8 cellular contexts compared by ENCODE assay signal in genomic region chr7:148575640-148576411, GRCh38. TPM values are rescaled to one million over a fixed set of nuclear protein-coding genes. Genes with fewer than 3 reads are reported as not detected.
A peak's percentile ranks its signal among the peaks of the same experiment; 100 is the strongest.
DNase-seq lines count a peak whose midpoint lies in the region; ATAC-seq and TF ChIP-seq lines count a peak whose summit lies in the region.

No MANE protein-coding gene starts in this region.

- WGBS in endodermal cell (ENCODE audit: insufficient coverage in 1 of 2, insufficient read length in 1 of 2), 2 experiments: 50 to 53% methylated on average over 6 to 8 of the region's 8 CpGs

- ATAC-seq in GM19324 (IDR thresholded peaks at IDR 0.05; ENCODE audit: low FRiP score, unreplicated experiment): peak; percentile 65
- ATAC-seq in HG03520 (IDR thresholded peaks at IDR 0.05; ENCODE audit: unreplicated experiment): peak; percentile 87
- peak; percentile 41 to 72 for ATAC-seq in naive B cell (ENCODE audit: low read depth in 2 of 2)
- peak; percentile 81 for ATAC-seq in stimulated activated effector memory CD8-positive, alpha-beta T cell treated with anti-CD3 and anti-CD28 coated beads, Interleukin-12 subunit alpha, Interleukin-12 subunit beta, amount 100 ng/mL, for 72 hours

- TF ChIP-seq CTCF in CD14-positive monocyte (IDR thresholded peaks at IDR 0.05) (peak; percentile 89), endodermal cell (conservative IDR thresholded peaks at IDR 0.05) (peak; percentile 91)

- H3K27me3 Mint-ChIP-seq in CD14-positive monocyte (ENCODE audit: low read depth in 3 of 3) (peaks cover 0 to 2% (median 0%) of the 10 kb centered on the region in 3 donors), endodermal cell (ENCODE audit: insufficient read depth) (peaks cover 12% of the 10 kb centered on the region), naive B cell (peaks cover 0 to 5% (median 0%) of the 10 kb centered on the region in 3 donors)

- H3K36me3 Mint-ChIP-seq in CD14-positive monocyte (peaks cover 0 to under 1% of the 10 kb centered on the region in 2 donors), endodermal cell (ENCODE audit: low read depth) (no peaks in the 10 kb centered on the region), naive B cell (no peaks in the 10 kb centered on the region)
- no peaks in the 10 kb centered on the region for H3K36me3 Mint-ChIP-seq in stimulated activated effector memory CD8-positive, alpha-beta T cell treated with anti-CD3 and anti-CD28 coated beads, Interleukin-12 subunit alpha, Interleukin-12 subunit beta, amount 100 ng/mL, for 72 hours

- H3K27ac ChIP-seq in endodermal cell (ENCODE audit: low read depth, low read length): no peak overlapping the region

- H3K4me1 Mint-ChIP-seq in CD14-positive monocyte (peaks cover 16% of the 10 kb centered on the region), endodermal cell (no peaks in the 10 kb centered on the region), naive B cell (no peaks in the 10 kb centered on the region)
- H3K4me1 Mint-ChIP-seq in stimulated activated effector memory CD8-positive, alpha-beta T cell treated with anti-CD3 and anti-CD28 coated beads, Interleukin-12 subunit alpha, Interleukin-12 subunit beta, amount 100 ng/mL, for 72 hours: no peaks in the 10 kb centered on the region

- DNase-seq in CD14-positive monocyte (ENCODE audit: low spot score) (peak; percentile 53), NCI-H774 (lab: John Stamatoyannopoulos, UW) (peak; percentile 54), endodermal cell (peak; percentile 93), naive B cell (peak; percentile 53)
- DNase-seq in activated CD8-positive, alpha-beta memory T cell treated with anti-CD3 and anti-CD28 coated beads for 24 hours: peak; percentile 90
- peak; percentile 55 to 85 for DNase-seq in stimulated activated effector memory CD8-positive, alpha-beta T cell treated with anti-CD3 and anti-CD28 coated beads, Interleukin-12 subunit alpha, Interleukin-12 subunit beta, amount 100 ng/mL, for 72 hours (ENCODE audit: low spot score in 2 of 2)

- no peak overlapping the region for H3K4me3 ChIP-seq in endodermal cell (ENCODE audit: low read length)

- H3K9me3 Mint-ChIP-seq in CD14-positive monocyte: peaks cover 0 to 2% (median 1%) of the 10 kb centered on the region in 7 donors
- peaks cover 2% of the 10 kb centered on the region for H3K9me3 Mint-ChIP-seq in endodermal cell
- peaks cover 0 to 2% (median 0%) of the 10 kb centered on the region in 7 donors for H3K9me3 Mint-ChIP-seq in naive B cell
- H3K9me3 Mint-ChIP-seq in stimulated activated effector memory CD8-positive, alpha-beta T cell treated with anti-CD3 and anti-CD28 coated beads, Interleukin-12 subunit alpha, Interleukin-12 subunit beta, amount 100 ng/mL, for 72 hours: no peaks in the 10 kb centered on the region

- no peaks in the 10 kb centered on the region for H3K36me3 ChIP-seq in endodermal cell (ENCODE audit: control insufficient read depth, insufficient read depth, low read length)

- peaks cover 13% of the 10 kb centered on the region for H3K27me3 ChIP-seq in endodermal cell (ENCODE audit: control insufficient read depth, insufficient read depth, low read length, poor library complexity, severe bottlenecking)

- H3K4me1 ChIP-seq in endodermal cell (ENCODE audit: control insufficient read depth, insufficient read depth, low read length): no peaks in the 10 kb centered on the region

- intact Hi-C loops in CD14-positive monocyte (cut with micrococcal nuclease): no loop called here

- H3K4me3 Mint-ChIP-seq in CD14-positive monocyte (no peak overlapping the region), endodermal cell (no peak overlapping the region), naive B cell (no peak overlapping the region)
- H3K4me3 Mint-ChIP-seq in stimulated activated effector memory CD8-positive, alpha-beta T cell treated with anti-CD3 and anti-CD28 coated beads, Interleukin-12 subunit alpha, Interleukin-12 subunit beta, amount 100 ng/mL, for 72 hours: no peak overlapping the region

- no peak overlapping the region for H3K9ac ChIP-seq in endodermal cell (ENCODE audit: extremely low read depth, low read length, poor library complexity, severe bottlenecking)

- H3K27ac Mint-ChIP-seq in CD14-positive monocyte: peak overlapping the region in 3 of 7 donors; percentile 15 to 64 (median 26)
- H3K27ac Mint-ChIP-seq in endodermal cell: no peak overlapping the region
- no peak overlapping the region for H3K27ac Mint-ChIP-seq in naive B cell
- H3K27ac Mint-ChIP-seq in stimulated activated effector memory CD8-positive, alpha-beta T cell treated with anti-CD3 and anti-CD28 coated beads, Interleukin-12 subunit alpha, Interleukin-12 subunit beta, amount 100 ng/mL, for 72 hours: peak overlapping the region; percentile 54

- H3K9me3 ChIP-seq in endodermal cell (ENCODE audit: control insufficient read depth, low read length): no peaks in the 10 kb centered on the region

RNA-seq across cellular contexts. Expression of gene C7orf33, which starts 14.7 kb away (rescaled TPM):
- polyA plus RNA-seq in CD14-positive monocyte (not detected), naive B cell (ENCODE audit: low read depth in 6 of 6) (not detected)
- total RNA-seq in endodermal cell: not detected
- polyA plus RNA-seq in endodermal cell (2013, experiment 1 of 2): not detected
- not detected for polyA plus RNA-seq in endodermal cell (2013, experiment 2 of 2)
